In genomic region chr19:33222255-33222654, GRCh38 we compare ENCODE assay signal across 2 cellular contexts. TPM values are rescaled to one million over a fixed set of nuclear protein-coding genes. Genes with fewer than 3 reads are reported as not detected.
"Had no signal": no experiment of that assay in that cellular context is flagged by ENCODE, and none has a peak within 500 bp of the region (broad histone marks: within the 10 kb centered on the region; RNA-seq: fewer than 3 reads in every experiment).

No MANE protein-coding gene starts in this region.

RNA-seq across cellular contexts. Expression of gene SLC7A10, which starts 3.4 kb away (rescaled TPM):
- total RNA-seq: G401, GM12878 had no signal
- polyA plus RNA-seq: GM12878 had no signal
